ENCODE assay signal across 8 cellular contexts in the genomic region with DNA sequence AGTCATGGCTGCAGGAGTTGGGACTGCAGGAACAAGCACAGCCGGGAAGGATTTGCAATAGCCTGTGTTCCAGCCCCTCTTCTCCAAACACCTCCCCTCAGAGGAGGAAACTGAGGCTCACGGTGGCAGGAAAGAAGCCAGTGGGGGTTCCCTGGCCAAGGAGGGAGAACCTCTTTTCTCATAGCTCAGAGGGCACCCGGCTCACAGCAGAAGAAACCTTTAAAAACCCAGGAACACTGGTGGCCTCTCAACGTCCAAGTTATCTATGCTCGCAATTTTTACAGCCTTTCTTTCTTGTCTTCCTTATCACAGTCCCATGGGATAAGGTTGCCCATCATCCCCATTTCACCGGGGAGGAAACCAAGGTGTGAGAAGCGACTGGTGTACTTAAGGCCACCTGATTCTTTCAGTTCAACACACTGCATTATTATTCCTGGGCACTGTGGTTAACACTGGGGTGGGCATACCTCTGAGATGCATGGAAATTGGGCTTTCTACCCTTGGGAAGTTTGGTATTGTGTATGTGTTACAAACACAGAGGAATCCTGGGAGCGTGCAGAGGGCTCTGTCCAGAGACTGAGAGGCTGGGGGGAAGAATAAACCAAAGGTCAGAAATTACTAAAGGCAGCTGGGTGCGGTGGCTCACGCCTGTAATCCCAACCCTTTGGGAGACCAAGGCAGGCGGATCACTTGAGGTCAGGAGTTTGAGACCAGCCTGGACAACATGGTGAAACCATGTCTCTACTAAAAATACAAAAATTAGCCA. TPM values are rescaled to one million over a fixed set of nuclear protein-coding genes. Genes with fewer than 3 reads are reported as not detected.
A peak's percentile ranks its signal among the peaks of the same experiment; 100 is the strongest.
DNase-seq lines count a peak whose midpoint lies in the region; ATAC-seq lines count a peak whose summit lies in the region.

No MANE protein-coding gene starts in this region.

- H3K36me3 Mint-ChIP-seq in activated CD8-positive, alpha-beta T cell treated with anti-CD3 and anti-CD28 coated beads, Interleukin-2, amount 10 ng/mL, durations not matched to agents 7 days and 5 days (ENCODE audit: low read depth): peaks cover 3% of the 10 kb centered on the region

- H3K9ac ChIP-seq in skeletal muscle tissue (ENCODE audit: low read depth in 1 of 3, low read length in 3 of 3): peak overlapping the region; percentile 90 to 96 (median 93)

- H3K4me1 ChIP-seq in skeletal muscle tissue (ENCODE audit: control insufficient read depth in 3 of 3, insufficient read depth in 3 of 3, low read length in 3 of 3): peaks cover 21 to 27% (median 21%) of the 10 kb centered on the region in 3 donors

- H3K4me3 Mint-ChIP-seq in activated CD8-positive, alpha-beta T cell treated with anti-CD3 and anti-CD28 coated beads, Interleukin-2, amount 10 ng/mL, durations not matched to agents 7 days and 5 days: peak overlapping the region; percentile 76

- H3K4me1 Mint-ChIP-seq in activated CD8-positive, alpha-beta T cell treated with anti-CD3 and anti-CD28 coated beads, Interleukin-2, amount 10 ng/mL, durations not matched to agents 7 days and 5 days (ENCODE audit: low read depth): peaks cover 10% of the 10 kb centered on the region

- H3K27me3 ChIP-seq in skeletal muscle tissue (ENCODE audit: control insufficient read depth in 3 of 3, insufficient read depth in 3 of 3, low read length in 3 of 3): no peaks in the 10 kb centered on the region

- peak overlapping the region; percentile 83 for H3K4me3 ChIP-seq in iPS-11a (ENCODE audit: low read depth, low read length)
- peak overlapping the region; percentile 89 to 95 (median 94) for H3K4me3 ChIP-seq in skeletal muscle tissue (ENCODE audit: low read length in 3 of 3)

- peaks cover 9% of the 10 kb centered on the region for H3K27me3 Mint-ChIP-seq in activated CD8-positive, alpha-beta T cell treated with anti-CD3 and anti-CD28 coated beads, Interleukin-2, amount 10 ng/mL, durations not matched to agents 7 days and 5 days (ENCODE audit: low read depth)

- H3K9me3 Mint-ChIP-seq in activated CD8-positive, alpha-beta T cell treated with anti-CD3 and anti-CD28 coated beads, Interleukin-2, amount 10 ng/mL, durations not matched to agents 7 days and 5 days (ENCODE audit: insufficient read depth): no peaks in the 10 kb centered on the region

- peak overlapping the region; percentile 75 for H3K27ac ChIP-seq in skeletal muscle tissue (ENCODE audit: low read depth, low read length)

- DNase-seq in HCEC 1CT (peak; percentile 25), NCI-H2196 (lab: John Stamatoyannopoulos, UW; ENCODE audit: unreplicated experiment) (no peak), NCI-H2227 (lab: John Stamatoyannopoulos, UW; ENCODE audit: unreplicated experiment) (no peak)
- DNase-seq in activated CD8-positive, alpha-beta T cell treated with anti-CD3 and anti-CD28 coated beads, Interleukin-2, amount 10 ng/mL, durations not matched to agents 7 days and 5 days: no peak

- no peak overlapping the region for H3K27ac Mint-ChIP-seq in activated CD8-positive, alpha-beta T cell treated with anti-CD3 and anti-CD28 coated beads, Interleukin-2, amount 10 ng/mL, durations not matched to agents 7 days and 5 days

- peaks cover 5 to 15% (median 8%) of the 10 kb centered on the region in 3 donors for H3K36me3 ChIP-seq in skeletal muscle tissue (ENCODE audit: control insufficient read depth in 3 of 3, insufficient read depth in 3 of 3, low read length in 3 of 3)

- no peaks in the 10 kb centered on the region for H3K9me3 ChIP-seq in skeletal muscle tissue (ENCODE audit: control insufficient read depth in 3 of 3, low read length in 3 of 3)

- CTCF ChIA-PET in activated CD8-positive, alpha-beta T cell treated with anti-CD3 and anti-CD28 coated beads, Interleukin-2, amount 10 ng/mL, durations not matched to agents 7 days and 5 days (lab: Charles Lee): interaction anchor here (0.7 to 1.3 kb wide), 2 partner anchors 27 kb away, joined by 3 read pairs; no protein-coding TSS in a partner anchor

- POLR2A ChIA-PET in activated CD8-positive, alpha-beta T cell treated with anti-CD3 and anti-CD28 coated beads, Interleukin-2, amount 10 ng/mL, durations not matched to agents 7 days and 5 days (lab: Charles Lee): no interaction called here

- ATAC-seq in activated CD8-positive, alpha-beta T cell treated with anti-CD3 and anti-CD28 coated beads, Interleukin-2, amount 10 ng/mL, durations not matched to agents 7 days and 5 days: no peak
- ATAC-seq in HG03520 (IDR thresholded peaks at IDR 0.05; ENCODE audit: unreplicated experiment): no peak
- ATAC-seq in GM19023 (IDR thresholded peaks at IDR 0.05; ENCODE audit: unreplicated experiment): no peak

RNA-seq across cellular contexts. Expression of a gene that starts 0.8 kb away (rescaled TPM):
- 1 to 10 TPM; 1.7 to 1.9 TPM for total RNA-seq in activated CD8-positive, alpha-beta T cell treated with anti-CD3 and anti-CD28 coated beads, Interleukin-2, amount 10 ng/mL, durations not matched to agents 7 days and 5 days
- total RNA-seq in skeletal muscle tissue: 5.7 TPM

RNA-seq across cellular contexts. Expression of a gene that starts 25.7 kb away (rescaled TPM):
- 100 to 1,000 TPM; 100 to 102 TPM for total RNA-seq in activated CD8-positive, alpha-beta T cell treated with anti-CD3 and anti-CD28 coated beads, Interleukin-2, amount 10 ng/mL, durations not matched to agents 7 days and 5 days
- total RNA-seq in skeletal muscle tissue: 50.6 TPM

RNA-seq across cellular contexts. Expression of a gene that starts 25.9 kb away (rescaled TPM):
- 1 to 10 TPM; 4.4 to 4.8 TPM for total RNA-seq in activated CD8-positive, alpha-beta T cell treated with anti-CD3 and anti-CD28 coated beads, Interleukin-2, amount 10 ng/mL, durations not matched to agents 7 days and 5 days
- 1.6 TPM for total RNA-seq in skeletal muscle tissue

RNA-seq across cellular contexts. Expression of a gene that starts 39.6 kb away (rescaled TPM):
- 10 to 100 TPM; 42.1 to 43.7 TPM for total RNA-seq in activated CD8-positive, alpha-beta T cell treated with anti-CD3 and anti-CD28 coated beads, Interleukin-2, amount 10 ng/mL, durations not matched to agents 7 days and 5 days
- total RNA-seq in skeletal muscle tissue: 3.7 TPM
